ENCODE assay signal across 1 cellular context in genomic region chr11:27716850-27717249, GRCh38.
TF ChIP-seq lines count a peak whose summit lies in the region.

No MANE protein-coding gene starts in this region.

TF ChIP-seq in H1, 55 proteins besides CTCF, POLR2A, EP300 and RAD21 (continued from another document):
- TF ChIP-seq TEAD4 (IDR thresholded peaks at IDR 0.05; ENCODE audit: low read depth, low read length), result no peak
- TF ChIP-seq JUND (IDR thresholded peaks at IDR 0.05; ENCODE audit: low read length), result no peak
- TF ChIP-seq RXRA (IDR thresholded peaks at IDR 0.05; ENCODE audit: insufficient read depth, low read depth, low read length), result no peak
- TF ChIP-seq CBX5 (IDR thresholded peaks at IDR 0.05; ENCODE audit: low read depth, low read length), result no peak
- TF ChIP-seq CHD2 (IDR thresholded peaks at IDR 0.05; ENCODE audit: low read length), result no peak
- no peak for TF ChIP-seq SIN3A (conservative IDR thresholded peaks at IDR 0.05 in 1 of 2, IDR thresholded peaks at IDR 0.05 in 1 of 2; ENCODE audit: low read depth in 1 of 2, low read length in 2 of 2)
